ENCODE assay signal across 28 cellular contexts in genomic region chr14:94767321-94767878, GRCh38. TPM values are rescaled to one million over a fixed set of nuclear protein-coding genes. Genes with fewer than 3 reads are reported as not detected.
DNase-seq lines count a peak whose midpoint lies in the region; ATAC-seq, FAIRE-seq and TF ChIP-seq lines count a peak whose summit lies in the region.
"Had no signal": no experiment of that assay in that cellular context is flagged by ENCODE, and none has a peak within 500 bp of the region (broad histone marks: within the 10 kb centered on the region; RNA-seq: fewer than 3 reads in every experiment).

No MANE protein-coding gene starts in this region.

- CTCF ChIA-PET in activated CD4-positive, alpha-beta T cell treated with anti-CD3 and anti-CD28 coated beads, Interleukin-2, amount 10 ng/mL, durations not matched to agents 7 days and 5 days (lab: Charles Lee): no interaction called here
- CTCF ChIA-PET in endothelial cell of umbilical vein (lab: Charles Lee): interaction anchor here (1.2 to 1.5 kb wide), 4 partner anchors 8 to 685 kb away, joined by 3 to 4 read pairs (median 4); no protein-coding TSS in a partner anchor

- H3K79me2 ChIP-seq in endothelial cell of umbilical vein (ENCODE audit: control insufficient read depth, insufficient read depth, low read length): no peaks in the 10 kb centered on the region

- no peaks in the 10 kb centered on the region for H3K9me1 ChIP-seq in endothelial cell of umbilical vein (replicated peaks; ENCODE audit: control insufficient read depth, extremely low read depth, insufficient read depth, low read length)

- no peak overlapping the region for H2AFZ ChIP-seq in endothelial cell of umbilical vein (ENCODE audit: low read depth, low read length)

- 74% methylated on average over 19 of the region's 27 CpGs for WGBS in suprapubic skin

- H3K27me3 ChIP-seq in endothelial cell of umbilical vein (ENCODE audit: control insufficient read depth in 2 of 2, insufficient read depth in 2 of 2, low read length in 2 of 2): peaks cover 52 to 73% of the 10 kb centered on the region in 2 experiments
- peaks cover 81% of the 10 kb centered on the region for H3K27me3 ChIP-seq in suprapubic skin

- H3K4me1 Mint-ChIP-seq in activated CD4-positive, alpha-beta T cell treated with anti-CD3 and anti-CD28 coated beads, Interleukin-2, amount 10 ng/mL, durations not matched to agents 7 days and 5 days: peaks cover 14% of the 10 kb centered on the region
- H3K4me1 Mint-ChIP-seq in natural killer cell treated with Interleukin-12 subunit alpha and Interleukin-12 subunit beta and Interleukin-15 and Interleukin-18, amount 100 ng/mL, for 72 hours (ENCODE audit: low read depth in 2 of 2): peaks cover 14 to 15% of the 10 kb centered on the region in 2 donors
- H3K4me1 Mint-ChIP-seq in T-helper 17 cell: peaks cover 15% of the 10 kb centered on the region

- H3K9ac ChIP-seq in endothelial cell of umbilical vein (replicated peaks; ENCODE audit: extremely low read depth, insufficient read depth, low read length): no peak overlapping the region
- H3K9ac ChIP-seq: GM23248 had no signal

- H3K27ac Mint-ChIP-seq in activated CD4-positive, alpha-beta T cell treated with anti-CD3 and anti-CD28 coated beads, Interleukin-2, amount 10 ng/mL, durations not matched to agents 7 days and 5 days: peak overlapping the region; percentile 41
- no peak overlapping the region for H3K27ac Mint-ChIP-seq in natural killer cell treated with Interleukin-12 subunit alpha and Interleukin-12 subunit beta and Interleukin-15 and Interleukin-18, amount 100 ng/mL, for 72 hours
- H3K27ac Mint-ChIP-seq in T-helper 17 cell: no peak overlapping the region
- H3K27ac Mint-ChIP-seq: activated T-cell treated with anti-CD3 and anti-CD28 coated beads, Interleukin-2, amount 50 U/mL, for 24 hours had no signal

- no peaks in the 10 kb centered on the region for H3K9me3 ChIP-seq in endothelial cell of umbilical vein (replicated peaks; ENCODE audit: control insufficient read depth, insufficient read depth, low read length)
- H3K9me3 ChIP-seq in suprapubic skin: no peaks in the 10 kb centered on the region
- H3K9me3 ChIP-seq in T-helper 17 cell (ENCODE audit: control insufficient read depth, low read length, poor library complexity, severe bottlenecking): no peaks in the 10 kb centered on the region
- H3K9me3 ChIP-seq: A549, esophagus muscularis mucosa, mucosa of descending colon, upper lobe of left lung had no signal

- H3K4me3 ChIP-seq in endothelial cell of umbilical vein (replicated peaks in 1 of 3; ENCODE audit: insufficient read depth in 1 of 3, low read depth in 1 of 3, low read length in 3 of 3) (no peak overlapping the region), suprapubic skin (no peak overlapping the region)
- H3K4me3 ChIP-seq: A549, GM23248, mucosa of descending colon had no signal

- intact Hi-C loops in endothelial cell of umbilical vein (cut with micrococcal nuclease): no loop called here

- H3K4me1 ChIP-seq in endothelial cell of umbilical vein (ENCODE audit: control insufficient read depth, extremely low read depth, insufficient read depth, low read length) (no peaks in the 10 kb centered on the region), suprapubic skin (peaks cover 27% of the 10 kb centered on the region)

- H3K27ac ChIP-seq in endothelial cell of umbilical vein (ENCODE audit: insufficient read depth, low read depth, low read length): no peak overlapping the region
- H3K27ac ChIP-seq in suprapubic skin: no peak overlapping the region
- H3K27ac ChIP-seq: A549, esophagus muscularis mucosa, GM23248, skin epidermis, upper lobe of left lung had no signal

- no peak for DNase-seq in activated CD4-positive, alpha-beta T cell treated with anti-CD3 and anti-CD28 coated beads, Interleukin-2, amount 10 ng/mL, durations not matched to agents 7 days and 5 days
- no peak for DNase-seq in activated CD4-positive, alpha-beta T cell treated with anti-CD3 and anti-CD28 coated beads for 1 hour
- no peak for DNase-seq in endothelial cell of umbilical vein (ENCODE audit: low read depth, low spot score)
- DNase-seq in natural killer cell treated with Interleukin-12 subunit alpha and Interleukin-12 subunit beta and Interleukin-15 and Interleukin-18, amount 100 ng/mL, for 72 hours (ENCODE audit: low spot score): no peak
- DNase-seq in suprapubic skin (ENCODE audit: low spot score in 2 of 2): no peak
- no peak for DNase-seq in activated CD4-positive, CD25-positive, alpha-beta regulatory T cell treated with anti-CD3 and anti-CD28 coated beads, Interleukin-2, amount 50 U/mL, for 72 hours
- DNase-seq in T-helper 9 cell: no peak
- no peak for DNase-seq in T-helper 17 cell
- DNase-seq: activated naive CD4-positive, alpha-beta T cell; activated T-cell treated with anti-CD3 and anti-CD28 coated beads, Interleukin-2, amount 50 U/mL, for 24 hours; effector memory CD4-positive, alpha-beta T cell; foreskin melanocyte; GM23248; islet precursor cell; KG1; mucosa of descending colon; NCI-H146; stimulated activated CD4-positive, alpha-beta T cell treated with anti-CD3 and anti-CD28 coated beads, Interleukin-1b, Interleukin-23, amount 100 ng/mL, for 48 hours had no signal

- no peak for TF ChIP-seq EP300 in suprapubic skin (IDR thresholded peaks at IDR 0.05)

- no peak overlapping the region for H3K4me2 ChIP-seq in endothelial cell of umbilical vein (ENCODE audit: insufficient read depth, low read length)
- H3K4me2 ChIP-seq: A549 had no signal

- no TSS peak for BruUV-seq in endothelial cell of umbilical vein (replicated peaks; lab: Mats Ljungman, UMichigan)

- POLR2A ChIA-PET in activated CD4-positive, alpha-beta T cell treated with anti-CD3 and anti-CD28 coated beads, Interleukin-2, amount 10 ng/mL, durations not matched to agents 7 days and 5 days (lab: Charles Lee): interaction anchor here (0.7 kb wide), 1 partner anchor 115 kb away, joined by 3 read pairs; no protein-coding TSS in a partner anchor
- POLR2A ChIA-PET in endothelial cell of umbilical vein (lab: Charles Lee): no interaction called here

- peaks cover 84% of the 10 kb centered on the region for H3K27me3 Mint-ChIP-seq in activated CD4-positive, alpha-beta T cell treated with anti-CD3 and anti-CD28 coated beads, Interleukin-2, amount 10 ng/mL, durations not matched to agents 7 days and 5 days
- peaks cover 52 to 67% of the 10 kb centered on the region in 2 donors for H3K27me3 Mint-ChIP-seq in natural killer cell treated with Interleukin-12 subunit alpha and Interleukin-12 subunit beta and Interleukin-15 and Interleukin-18, amount 100 ng/mL, for 72 hours
- H3K27me3 Mint-ChIP-seq in T-helper 17 cell: peaks cover 86% of the 10 kb centered on the region

- H4K20me1 ChIP-seq in endothelial cell of umbilical vein (replicated peaks; ENCODE audit: control insufficient read depth, extremely low read depth, insufficient read depth, low read length): no peaks in the 10 kb centered on the region

- H3K36me3 ChIP-seq in endothelial cell of umbilical vein (ENCODE audit: control insufficient read depth in 2 of 2, extremely low read depth in 1 of 2, insufficient read depth in 2 of 2, low read length in 2 of 2) (no peaks in the 10 kb centered on the region), suprapubic skin (no peaks in the 10 kb centered on the region)
- H3K36me3 ChIP-seq: esophagus muscularis mucosa, upper lobe of left lung had no signal

- TF ChIP-seq CTCF in endothelial cell of umbilical vein (IDR thresholded peaks at IDR 0.05; ENCODE audit: extremely low read depth in 1 of 2, insufficient read depth in 1 of 2, low read depth in 1 of 2, low read length in 2 of 2): no peak
- no peak for TF ChIP-seq CTCF in suprapubic skin (IDR thresholded peaks at IDR 0.05)

- TF ChIP-seq POLR2A in endothelial cell of umbilical vein (IDR thresholded peaks at IDR 0.05; ENCODE audit: low read depth, low read length) (no peak), suprapubic skin (IDR thresholded peaks at IDR 0.05) (no peak)

- H3K9me3 Mint-ChIP-seq in activated CD4-positive, alpha-beta T cell treated with anti-CD3 and anti-CD28 coated beads, Interleukin-2, amount 10 ng/mL, durations not matched to agents 7 days and 5 days: peaks cover 3% of the 10 kb centered on the region
- no peaks in the 10 kb centered on the region for H3K9me3 Mint-ChIP-seq in natural killer cell treated with Interleukin-12 subunit alpha and Interleukin-12 subunit beta and Interleukin-15 and Interleukin-18, amount 100 ng/mL, for 72 hours
- H3K9me3 Mint-ChIP-seq: activated T-cell treated with anti-CD3 and anti-CD28 coated beads, Interleukin-2, amount 50 U/mL, for 24 hours had no signal

- H3K36me3 Mint-ChIP-seq in activated CD4-positive, alpha-beta T cell treated with anti-CD3 and anti-CD28 coated beads, Interleukin-2, amount 10 ng/mL, durations not matched to agents 7 days and 5 days (ENCODE audit: low read depth): peaks cover 8% of the 10 kb centered on the region
- no peaks in the 10 kb centered on the region for H3K36me3 Mint-ChIP-seq in natural killer cell treated with Interleukin-12 subunit alpha and Interleukin-12 subunit beta and Interleukin-15 and Interleukin-18, amount 100 ng/mL, for 72 hours
- H3K36me3 Mint-ChIP-seq in T-helper 17 cell (ENCODE audit: low read depth): peaks cover 3% of the 10 kb centered on the region

- FAIRE-seq in endothelial cell of umbilical vein (lab: Jason Lieb, UNC): no peak
- FAIRE-seq: A549, G401.6, GM18507 had no signal

- no peak for ATAC-seq in natural killer cell treated with Interleukin-12 subunit alpha and Interleukin-12 subunit beta and Interleukin-15 and Interleukin-18, amount 100 ng/mL, for 72 hours
- no peak for ATAC-seq in T-helper 17 cell
- ATAC-seq: A549, mucosa of descending colon had no signal

- H3K4me3 Mint-ChIP-seq in activated CD4-positive, alpha-beta T cell treated with anti-CD3 and anti-CD28 coated beads, Interleukin-2, amount 10 ng/mL, durations not matched to agents 7 days and 5 days: no peak overlapping the region
- H3K4me3 Mint-ChIP-seq in natural killer cell treated with Interleukin-12 subunit alpha and Interleukin-12 subunit beta and Interleukin-15 and Interleukin-18, amount 100 ng/mL, for 72 hours: peak overlapping the region; percentile 15
- H3K4me3 Mint-ChIP-seq in T-helper 17 cell: no peak overlapping the region
- H3K4me3 Mint-ChIP-seq: activated T-cell treated with anti-CD3 and anti-CD28 coated beads, Interleukin-2, amount 50 U/mL, for 24 hours had no signal

- dilution Hi-C loops in endothelial cell of umbilical vein (cut with MboI; ENCODE audit: extremely low pct_ligation_motif_present, low sequenced_read_pairs): no loop called here

RNA-seq across cellular contexts. Expression of gene GSC, which starts 2.5 kb away (rescaled TPM):
- total RNA-seq in activated CD4-positive, alpha-beta T cell treated with anti-CD3 and anti-CD28 coated beads, Interleukin-2, amount 10 ng/mL, durations not matched to agents 7 days and 5 days: not detected
- total RNA-seq in endothelial cell of umbilical vein: not detected in 2 replicates
- not detected in 2 replicates for polyA plus RNA-seq in endothelial cell of umbilical vein
- polyA plus RNA-seq in endothelial cell of umbilical vein (2011; cell fraction: cytosol; rRNA removed): not detected in 2 replicates
- polyA plus RNA-seq in endothelial cell of umbilical vein (2011; cell fraction: nucleus; rRNA removed): not detected in 2 replicates
- not detected in 2 replicates for polyA plus RNA-seq in endothelial cell of umbilical vein (2012)
- polyA minus RNA-seq in endothelial cell of umbilical vein: not detected in 2 replicates
- not detected for polyA minus RNA-seq in endothelial cell of umbilical vein (2011; cell fraction: cytosol; rRNA and poly(A)+ RNA removed)
- not detected in 2 replicates for polyA minus RNA-seq in endothelial cell of umbilical vein (2011; cell fraction: nucleus; rRNA and poly(A)+ RNA removed)
- total RNA-seq in natural killer cell treated with Interleukin-12 subunit alpha and Interleukin-12 subunit beta and Interleukin-15 and Interleukin-18, amount 100 ng/mL, for 72 hours: not detected
- 1 to 10 TPM in 1 of 4 donors, not detected in 3; 1.6 TPM for total RNA-seq in suprapubic skin
- total RNA-seq in T-helper 17 cell: under 1 TPM; 0.52 to 0.60 TPM
- total RNA-seq: activated CD8-positive, alpha-beta memory T cell treated with anti-CD3 and anti-CD28 coated beads for 36 hours; HT-29; liver; mucosa of descending colon; pulmonary artery endothelial cell had no signal
- polyA plus RNA-seq: liver had no signal
